16 cellular contexts compared by ENCODE assay signal in genomic region chr20:57441510-57442154, GRCh38. TPM values are rescaled to one million over a fixed set of nuclear protein-coding genes. Genes with fewer than 3 reads are reported as not detected.
A peak's percentile ranks its signal among the peaks of the same experiment; 100 is the strongest.
DNase-seq lines count a peak whose midpoint lies in the region; TF ChIP-seq lines count a peak whose summit lies in the region.
"Had no signal": no experiment of that assay in that cellular context is flagged by ENCODE, and none has a peak within 500 bp of the region (broad histone marks: within the 10 kb centered on the region; RNA-seq: fewer than 3 reads in every experiment).

No MANE protein-coding gene starts in this region.

- no peak for DNase-seq in activated naive CD4-positive, alpha-beta T cell (lab: John Stamatoyannopoulos, UW)
- DNase-seq in trophoblast cell (no peak), uterus (no peak), D341Med (ENCODE audit: low spot score) (no peak), immature natural killer cell (no peak), NCI-H2029 (lab: John Stamatoyannopoulos, UW) (no peak)
- DNase-seq: activated CD4-positive, alpha-beta T cell treated with anti-CD3 and anti-CD28 coated beads, Interleukin-2, amount 10 ng/mL, durations not matched to agents 7 days and 5 days; central memory CD4-positive, alpha-beta T cell; COR-L47; Karpas-422; NCI-H1930; stimulated activated CD4-positive, alpha-beta T cell treated with anti-CD3 and anti-CD28 coated beads, Interleukin-4, amount 100 ng/mL, for 1 hour had no signal

- TF ChIP-seq POLR2A in uterus (IDR thresholded peaks at IDR 0.05): no peak

- H3K14ac ChIP-seq in trophoblast cell (ENCODE audit: low read length): peak overlapping the region; percentile 81

- H3K9ac ChIP-seq in iPS-20b (ENCODE audit: low read depth, low read length): peak overlapping the region; percentile 16; the same call in 1 of the 2 replicates
- H3K9ac ChIP-seq in trophoblast cell (ENCODE audit: low read length): no peak overlapping the region

- H3K4me1 ChIP-seq in iPS-20b (ENCODE audit: insufficient read depth, low read length) (no peaks in the 10 kb centered on the region), trophoblast cell (ENCODE audit: control insufficient read depth in 1 of 2, insufficient read depth in 2 of 2, low read length in 2 of 2) (peaks cover 36 to 49% of the 10 kb centered on the region in 2 experiments), uterus (peaks cover 5 to 14% of the 10 kb centered on the region in 2 donors)

- no peak overlapping the region for H3K4me3 Mint-ChIP-seq in activated naive CD4-positive, alpha-beta T cell treated with anti-CD3 and anti-CD28 coated beads, Interleukin-2, amount 50 U/mL, for 24 hours
- no peak overlapping the region for H3K4me3 Mint-ChIP-seq in immature natural killer cell
- H3K4me3 Mint-ChIP-seq: activated CD4-positive, alpha-beta T cell treated with anti-CD3 and anti-CD28 coated beads, Interleukin-2, amount 10 ng/mL, durations not matched to agents 7 days and 5 days; stimulated activated naive CD8-positive, alpha-beta T cell treated with anti-CD3 and anti-CD28 coated beads, Interleukin-15, Interleukin-2, amounts not matched to agents 100 ng/mL and 50 ng/mL, for 24 hours had no signal

- H3K27ac ChIP-seq in iPS-20b (ENCODE audit: low read length) (peak overlapping the region; percentile 54), trophoblast cell (ENCODE audit: low read depth, low read length) (peak overlapping the region; percentile 87), uterus (peak overlapping the region; percentile 87 to 92)
- H3K27ac ChIP-seq: 22Rv1 had no signal

- TF ChIP-seq CTCF in uterus (IDR thresholded peaks at IDR 0.05): no peak

- peak overlapping the region; percentile 71 for H4K8ac ChIP-seq in trophoblast cell (ENCODE audit: low read depth, low read length)

- no peaks in the 10 kb centered on the region for H3K36me3 ChIP-seq in iPS-20b (ENCODE audit: insufficient read depth, low read depth, low read length)
- H3K36me3 ChIP-seq in trophoblast cell (ENCODE audit: control insufficient read depth in 1 of 2, insufficient read depth in 2 of 2, low read length in 2 of 2): no peaks in the 10 kb centered on the region
- no peaks in the 10 kb centered on the region for H3K36me3 ChIP-seq in uterus

- WGBS in trophoblast cell (ENCODE audit: extremely low coverage, insufficient coverage, insufficient read length): no CpG with 5 or more reads among the region's 16 CpGs

- H3K27me3 Mint-ChIP-seq in activated naive CD4-positive, alpha-beta T cell treated with anti-CD3 and anti-CD28 coated beads, Interleukin-2, amount 50 U/mL, for 24 hours: no peaks in the 10 kb centered on the region
- H3K27me3 Mint-ChIP-seq in immature natural killer cell (ENCODE audit: low read depth in 3 of 3): peaks cover 0 to 10% (median 4%) of the 10 kb centered on the region in 3 donors
- H3K27me3 Mint-ChIP-seq: stimulated activated naive CD8-positive, alpha-beta T cell treated with anti-CD3 and anti-CD28 coated beads, Interleukin-15, Interleukin-2, amounts not matched to agents 100 ng/mL and 50 ng/mL, for 24 hours had no signal

- H3K4me1 Mint-ChIP-seq in activated naive CD4-positive, alpha-beta T cell treated with anti-CD3 and anti-CD28 coated beads, Interleukin-2, amount 50 U/mL, for 24 hours: peaks cover 9% of the 10 kb centered on the region
- H3K4me1 Mint-ChIP-seq in immature natural killer cell: peaks cover 0 to 2% of the 10 kb centered on the region in 2 donors

- H2AFZ ChIP-seq in trophoblast cell (ENCODE audit: insufficient read depth, low read length, poor library complexity): peak overlapping the region; percentile 68

- H4K91ac ChIP-seq in trophoblast cell (ENCODE audit: low read depth, low read length): peak overlapping the region; percentile 96

- H4K12ac ChIP-seq in trophoblast cell (ENCODE audit: low read depth, low read length): peak overlapping the region; percentile 49

- H3K36me3 Mint-ChIP-seq in activated naive CD4-positive, alpha-beta T cell treated with anti-CD3 and anti-CD28 coated beads, Interleukin-2, amount 50 U/mL, for 24 hours: no peaks in the 10 kb centered on the region
- no peaks in the 10 kb centered on the region for H3K36me3 Mint-ChIP-seq in immature natural killer cell

- no peak overlapping the region for H3K23ac ChIP-seq in trophoblast cell (ENCODE audit: low read length)

- intact Hi-C loops in uterus (cut with DNase I; ENCODE audit: low total_unique reads): no loop called here

- peak overlapping the region; percentile 82 for H3K18ac ChIP-seq in trophoblast cell (ENCODE audit: low read length)

- H2BK12ac ChIP-seq in trophoblast cell (ENCODE audit: low read length): peak overlapping the region; percentile 96

- no peaks in the 10 kb centered on the region for H3K9me3 ChIP-seq in iPS-20b (ENCODE audit: insufficient read depth, low read depth, low read length)
- H3K9me3 ChIP-seq in trophoblast cell (ENCODE audit: insufficient read depth, low read depth, low read length): peaks cover 5% of the 10 kb centered on the region
- no peaks in the 10 kb centered on the region for H3K9me3 ChIP-seq in uterus

- peaks cover 3% of the 10 kb centered on the region for H3K79me2 ChIP-seq in trophoblast cell (ENCODE audit: control insufficient read depth, insufficient read depth, low read length, poor library complexity)

- H2BK5ac ChIP-seq in trophoblast cell (ENCODE audit: low read depth, low read length, poor library complexity): peak overlapping the region; percentile 90

- no peak overlapping the region for H3K4me2 ChIP-seq in trophoblast cell (ENCODE audit: low read length)

- H2BK120ac ChIP-seq in trophoblast cell (ENCODE audit: insufficient read depth, low read length, poor library complexity): peak overlapping the region; percentile 94

- H3K27me3 ChIP-seq in iPS-20b (ENCODE audit: insufficient read depth, low read length) (no peaks in the 10 kb centered on the region), trophoblast cell (ENCODE audit: insufficient read depth, low read length) (no peaks in the 10 kb centered on the region), uterus (no peaks in the 10 kb centered on the region)

- H3K9me3 Mint-ChIP-seq in activated naive CD4-positive, alpha-beta T cell treated with anti-CD3 and anti-CD28 coated beads, Interleukin-2, amount 50 U/mL, for 24 hours: no peaks in the 10 kb centered on the region
- H3K9me3 Mint-ChIP-seq in immature natural killer cell: no peaks in the 10 kb centered on the region
- H3K9me3 Mint-ChIP-seq: activated CD4-positive, alpha-beta T cell treated with anti-CD3 and anti-CD28 coated beads, Interleukin-2, amount 10 ng/mL, durations not matched to agents 7 days and 5 days; stimulated activated naive CD8-positive, alpha-beta T cell treated with anti-CD3 and anti-CD28 coated beads, Interleukin-15, Interleukin-2, amounts not matched to agents 100 ng/mL and 50 ng/mL, for 24 hours had no signal

- H3K79me1 ChIP-seq in trophoblast cell (ENCODE audit: low read length): peaks cover 31% of the 10 kb centered on the region

- peak overlapping the region; percentile 30 for H3K4ac ChIP-seq in trophoblast cell (ENCODE audit: low read depth, low read length)

- H3K4me3 ChIP-seq in iPS-20b (ENCODE audit: low read length) (no peak overlapping the region), trophoblast cell (ENCODE audit: low read depth, low read length) (no peak overlapping the region), uterus (no peak overlapping the region)

- H3K27ac Mint-ChIP-seq in activated naive CD4-positive, alpha-beta T cell treated with anti-CD3 and anti-CD28 coated beads, Interleukin-2, amount 50 U/mL, for 24 hours: peak overlapping the region; percentile 41
- no peak overlapping the region for H3K27ac Mint-ChIP-seq in immature natural killer cell
- H3K27ac Mint-ChIP-seq: activated CD4-positive, alpha-beta T cell treated with anti-CD3 and anti-CD28 coated beads, Interleukin-2, amount 10 ng/mL, durations not matched to agents 7 days and 5 days; stimulated activated naive CD8-positive, alpha-beta T cell treated with anti-CD3 and anti-CD28 coated beads, Interleukin-15, Interleukin-2, amounts not matched to agents 100 ng/mL and 50 ng/mL, for 24 hours had no signal

- H2AK5ac ChIP-seq in trophoblast cell (ENCODE audit: low read length): peak overlapping the region; percentile 94

RNA-seq across cellular contexts. Expression of gene RBM38, which starts 50.4 kb away (rescaled TPM):
- polyA plus RNA-seq in trophoblast cell (2013): 161 TPM in 2 replicates
- total RNA-seq in uterus: 10 to 100 TPM in 2 of 4 donors, 1 to 10 TPM in 2; 1.2 to 48.6 (median 8.8) TPM
- polyA plus RNA-seq in immature natural killer cell: 10 to 100 TPM; 43.6 to 89.1 (median 80.4) TPM
